In the genomic region with DNA sequence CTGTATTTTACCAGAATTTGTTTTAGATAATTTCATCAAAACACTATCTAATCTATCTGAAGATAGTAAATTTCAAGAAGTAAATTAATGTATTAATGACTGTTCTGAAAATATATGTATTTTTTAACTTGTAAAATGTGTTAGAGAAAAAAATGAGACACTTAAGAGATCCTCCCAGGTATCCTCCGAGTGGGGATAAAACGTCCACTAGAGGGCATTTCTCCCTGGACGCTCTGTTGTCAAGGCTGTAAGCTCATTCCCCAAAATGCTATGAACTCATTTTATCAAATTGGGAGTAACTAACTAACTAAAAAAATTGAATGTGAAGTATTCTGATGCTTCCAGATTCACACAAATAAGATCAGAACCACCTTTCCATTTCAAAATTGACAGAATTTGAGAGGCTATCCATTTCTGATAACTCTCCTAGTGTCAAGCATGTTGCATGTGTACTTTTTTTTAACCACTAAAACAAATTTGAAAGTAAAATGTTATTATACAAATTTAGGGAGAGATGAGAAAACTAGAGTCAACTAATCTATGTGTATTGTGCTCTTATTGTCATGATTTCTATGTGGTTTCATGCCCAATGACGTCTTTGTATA, we compare ENCODE assay signal across 8 cellular contexts.
DNase-seq lines count a peak whose midpoint lies in the region; ATAC-seq, FAIRE-seq and TF ChIP-seq lines count a peak whose summit lies in the region.

No MANE protein-coding gene starts in this region.

- no peak overlapping the region for H3K23ac ChIP-seq in neuronal stem cell (ENCODE audit: low read depth, low read length, poor library complexity)

- H3K4me1 ChIP-seq in OCI-LY7 (ENCODE audit: insufficient read depth, low read length, poor library complexity, severe bottlenecking) (no peaks in the 10 kb centered on the region), neuronal stem cell (ENCODE audit: control insufficient read depth in 2 of 2, insufficient read depth in 1 of 2, low read depth in 1 of 2, low read length in 2 of 2) (no peaks in the 10 kb centered on the region)

- no CpG with 5 or more reads among the region's 4 CpGs for WGBS in neuronal stem cell (ENCODE audit: extremely low coverage in 2 of 2, insufficient read length in 2 of 2, insufficient replicate concordance in 1 of 2), 2 donors

- in situ Hi-C loops in G401 (cut with HindIII; ENCODE audit: low sequenced_read_pairs), result no loop called here

- TF ChIP-seq CTCF in OCI-LY7 (conservative IDR thresholded peaks at IDR 0.05; ENCODE audit: low read length) (peak; percentile 80), epithelial cell of esophagus (IDR thresholded peaks at IDR 0.05; ENCODE audit: insufficient read depth, low read depth, low read length, missing control alignments) (peak; percentile 89)

- no peak overlapping the region for H2BK15ac ChIP-seq in neuronal stem cell (ENCODE audit: low read length)

- DNase-seq in G401 (ENCODE audit: low spot score) (peak; percentile 51), OCI-LY7 (ENCODE audit: low spot score) (peak; percentile 22), epithelial cell of esophagus (ENCODE audit: low read depth) (peak; percentile 68), neuronal stem cell (ENCODE audit: low spot score) (peak; percentile 33)
- DNase-seq in activated effector memory CD4-positive, alpha-beta T cell treated with Interleukin-2 at 50 U/mL for 16 hours, result no peak

- H3K9me2 ChIP-seq in OCI-LY7 (ENCODE audit: insufficient read depth, low read length), result no peaks in the 10 kb centered on the region

- H2AFZ ChIP-seq in OCI-LY7 (ENCODE audit: low read length) (no peak overlapping the region), neuronal stem cell (ENCODE audit: low read length) (no peak overlapping the region)

- no peaks in the 10 kb centered on the region for H3K79me1 ChIP-seq in neuronal stem cell (ENCODE audit: low read depth, low read length)

- H3K27ac ChIP-seq in OCI-LY7 (ENCODE audit: low read depth, low read length, poor library complexity, severe bottlenecking), result no peak overlapping the region
- H3K27ac ChIP-seq in neuronal stem cell (replicated peaks; ENCODE audit: low read length), result no peak overlapping the region

- no peak overlapping the region for H3K4me3 ChIP-seq in OCI-LY7 (ENCODE audit: low read depth, low read length, poor library complexity, severe bottlenecking)
- H3K4me3 ChIP-seq in epithelial cell of esophagus (ENCODE audit: low read length), result no peak overlapping the region
- no peak overlapping the region for H3K4me3 ChIP-seq in neuronal stem cell (ENCODE audit: low read length in 2 of 2)

- H3K14ac ChIP-seq in neuronal stem cell (ENCODE audit: low read length), result no peak overlapping the region

- H2BK120ac ChIP-seq in neuronal stem cell (ENCODE audit: low read depth, low read length), result no peak overlapping the region

- no peak overlapping the region for H2AK5ac ChIP-seq in neuronal stem cell (ENCODE audit: low read depth, low read length)

- no peaks in the 10 kb centered on the region for H3K36me3 ChIP-seq in OCI-LY7 (ENCODE audit: insufficient read depth, low read length)
- H3K36me3 ChIP-seq in neuronal stem cell (replicated peaks in 1 of 2; ENCODE audit: control insufficient read depth in 2 of 2, insufficient read depth in 2 of 2, low read length in 2 of 2), result no peaks in the 10 kb centered on the region

- no peak overlapping the region for H4K91ac ChIP-seq in neuronal stem cell (ENCODE audit: low read depth, low read length, poor library complexity)

- H3K27me3 ChIP-seq in neuronal stem cell (ENCODE audit: control insufficient read depth in 3 of 3, insufficient read depth in 3 of 3, low read depth in 1 of 3, low read length in 3 of 3), result no peaks in the 10 kb centered on the region

- H3K4ac ChIP-seq in neuronal stem cell (ENCODE audit: low read length), result no peak overlapping the region

- no TSS peak for BruUV-seq in OCI-LY7 (replicated peaks; lab: Mats Ljungman, UMichigan)

- no peaks in the 10 kb centered on the region for H3K9me3 ChIP-seq in OCI-LY7 (ENCODE audit: low read length)
- no peaks in the 10 kb centered on the region for H3K9me3 ChIP-seq in neuronal stem cell (replicated peaks in 1 of 2; ENCODE audit: control insufficient read depth in 2 of 2, insufficient read depth in 1 of 2, low read depth in 1 of 2, low read length in 2 of 2)

- no peak overlapping the region for H3K18ac ChIP-seq in neuronal stem cell (ENCODE audit: low read length)

- no peak overlapping the region for H4K8ac ChIP-seq in neuronal stem cell (ENCODE audit: low read depth, low read length)

- no peaks in the 10 kb centered on the region for H3K79me2 ChIP-seq in OCI-LY7 (ENCODE audit: insufficient read depth, low read depth, low read length)

- no peaks in the 10 kb centered on the region for H4K20me1 ChIP-seq in OCI-LY7 (ENCODE audit: insufficient read depth, low read length)

- no peak overlapping the region for H3K9ac ChIP-seq in neuronal stem cell (ENCODE audit: low read depth, low read length, poor library complexity)

- H2BK5ac ChIP-seq in neuronal stem cell (ENCODE audit: low read length), result no peak overlapping the region

- POLR2A ChIA-PET in OCI-LY7 (lab: Charles Lee), result no interaction called here

- H3K4me2 ChIP-seq in OCI-LY7 (ENCODE audit: low read length) (no peak overlapping the region), neuronal stem cell (ENCODE audit: insufficient read depth, low read length, poor library complexity, severe bottlenecking) (no peak overlapping the region)

- intact Hi-C loops in OCI-LY7 (cut with micrococcal nuclease; ENCODE audit: unreplicated experiment), result loop anchor here (5.0 kb wide), 1 partner anchor 866 kb away; no protein-coding TSS in a partner anchor

- no peak overlapping the region for H2BK12ac ChIP-seq in neuronal stem cell (ENCODE audit: low read length)

- ATAC-seq in HG02798 (IDR thresholded peaks at IDR 0.05; ENCODE audit: poor library complexity, unreplicated experiment) (peak; percentile 77), GM21423 (IDR thresholded peaks at IDR 0.05; ENCODE audit: unreplicated experiment) (no peak)

- peak; percentile 43 for FAIRE-seq in A204.1 (lab: Jason Lieb, UNC)

- CTCF ChIA-PET in OCI-LY7 (lab: Charles Lee; ENCODE audit: unreplicated experiment), result no interaction called here
